Comparison of ENCODE assay signal across 27 cellular contexts in the genomic region with DNA sequence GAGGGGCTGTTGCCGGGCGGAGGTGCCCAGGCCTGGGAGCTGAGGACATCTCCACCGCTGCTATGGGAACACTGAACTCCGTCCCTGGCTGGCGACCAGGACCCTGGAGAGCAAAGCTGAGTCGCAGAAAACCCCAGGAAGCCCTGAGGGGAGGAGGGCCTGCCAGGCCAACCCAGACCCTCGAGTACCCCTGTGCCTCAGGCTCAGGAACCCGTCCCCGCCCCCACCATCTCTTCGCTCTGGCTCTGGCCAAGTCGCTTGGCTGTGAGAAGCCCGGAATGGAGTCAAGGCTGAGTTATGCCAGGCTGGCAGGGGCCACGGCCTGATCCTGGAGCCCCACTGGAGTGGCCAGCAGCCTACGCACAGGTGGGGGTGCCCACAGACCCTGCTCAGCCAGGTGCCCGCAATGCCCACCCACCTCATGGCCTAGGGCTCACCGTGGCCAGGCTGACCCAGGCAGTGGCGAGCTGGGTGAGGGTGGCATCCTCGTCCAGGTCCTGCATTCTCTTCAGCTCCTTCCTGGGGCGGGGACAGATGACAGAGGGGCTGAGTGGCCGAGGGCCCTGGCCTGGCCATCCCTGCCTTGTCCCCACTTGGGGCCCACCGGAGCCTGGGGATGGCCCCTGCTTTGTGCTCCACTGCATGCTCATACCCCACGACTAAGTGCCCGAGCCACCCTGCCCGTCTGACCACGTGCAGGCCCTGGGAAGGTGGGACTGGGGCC.
A peak's percentile ranks its signal among the peaks of the same experiment; 100 is the strongest.
DNase-seq lines count a peak whose midpoint lies in the region; ATAC-seq lines count a peak whose summit lies in the region.
"Had no signal": no experiment of that assay in that cellular context is flagged by ENCODE, and none has a peak within 500 bp of the region (broad histone marks: within the 10 kb centered on the region; RNA-seq: fewer than 3 reads in every experiment).

No MANE protein-coding gene starts in this region.

- H3K27ac ChIP-seq in angular gyrus (ENCODE audit: low read depth, low read length), result peak overlapping the region; percentile 88
- H3K27ac ChIP-seq: adrenal gland, heart right ventricle, right atrium auricular region had no signal

- ATAC-seq in GM21526 (IDR thresholded peaks at IDR 0.05; ENCODE audit: low FRiP score, unreplicated experiment), result no peak
- ATAC-seq in HG03159 (IDR thresholded peaks at IDR 0.05; ENCODE audit: unreplicated experiment), result no peak
- ATAC-seq: esophagus mucosa, GM23338, heart right ventricle had no signal

- DNase-seq in hypothalamus (lab: John Stamatoyannopoulos, UW) (peak in 42 of 51 donors; percentile 6 to 92 (median 66)), nucleus accumbens (lab: John Stamatoyannopoulos, UW) (peak in 50 of 56 donors; percentile 14 to 88 (median 58)), SIG-M5 (lab: John Stamatoyannopoulos, UW) (no peak), NCI-H1694 (lab: John Stamatoyannopoulos, UW) (no peak)
- DNase-seq: activated CD4-positive, alpha-beta T cell treated with anti-CD3 and anti-CD28 coated beads, Interleukin-2, amount 50 U/mL, for 4 hours; activated naive CD4-positive, alpha-beta T cell treated with Interleukin-2 at 50 U/mL for 16 hours; CD4-positive, CD25-positive, alpha-beta regulatory T cell; EL; endodermal cell; foreskin fibroblast; heart right ventricle; KG1; mesendoderm; MM.1S; NCI-H1417; NCI-H2081; NCI-H226; NCI-H774; RPMI8226; trophoblast cell had no signal

Comparison
In these comparisons a context has a peak if more than half of its experiments do, and no peak if none do; other contexts are left out.
1. DNase-seq: peak in hypothalamus (42 of 51) and nucleus accumbens (50 of 56); none in SIG-M5 (single experiment) and NCI-H1694 (single experiment).